Comparison of ENCODE assay signal across 16 cellular contexts in the genomic region with DNA sequence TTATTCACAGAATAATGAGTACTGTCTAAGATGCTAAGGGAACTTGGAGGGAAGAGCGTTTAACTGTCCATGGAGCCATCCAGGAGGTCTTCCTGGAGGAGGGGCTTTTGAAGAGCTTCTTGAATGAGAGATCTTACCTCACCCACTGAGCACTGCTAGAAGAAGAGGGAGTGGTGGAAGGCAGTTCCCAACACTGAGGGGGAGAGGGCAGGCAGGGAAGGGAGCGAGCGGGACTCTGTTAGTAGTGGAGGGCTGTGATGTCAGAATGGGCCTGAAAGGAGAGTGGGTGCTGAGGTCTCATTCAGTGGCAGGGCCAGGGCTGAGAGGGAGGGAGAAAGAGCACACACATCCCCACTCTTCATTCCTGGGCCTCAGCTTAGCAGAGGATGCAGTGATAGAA.
DNase-seq lines count a peak whose midpoint lies in the region; ATAC-seq, FAIRE-seq and TF ChIP-seq lines count a peak whose summit lies in the region.
"Had no signal": no experiment of that assay in that cellular context is flagged by ENCODE, and none has a peak within 500 bp of the region (broad histone marks: within the 10 kb centered on the region; RNA-seq: fewer than 3 reads in every experiment).

No MANE protein-coding gene starts in this region.

- POLR2A ChIA-PET in Caco-2 (lab: Charles Lee) = no interaction called here
- POLR2A ChIA-PET in GM12878 (lab: Charles Lee) = interaction anchor here (1.3 to 5.2 kb wide), 2 partner anchors 11 to 12 kb away, joined by 4 to 27 read pairs; no protein-coding TSS in a partner anchor

- TF ChIP-seq CTCF in CD14-positive monocyte (IDR thresholded peaks at IDR 0.05) (no peak), Caco-2 (IDR thresholded peaks at IDR 0.05; ENCODE audit: insufficient read depth in 1 of 2, low read depth in 1 of 2, low read length in 1 of 2, severe bottlenecking in 1 of 2, unreplicated experiment in 1 of 2) (no peak), GM12878 (IDR thresholded peaks at IDR 0.05 in 2 of 3, conservative IDR thresholded peaks at IDR 0.05 in 1 of 3; ENCODE audit: control insufficient read depth in 2 of 3, extremely low read depth in 1 of 3, insufficient read depth in 1 of 3, low read depth in 3 of 3, low read length in 3 of 3) (no peak), prostate gland (IDR thresholded peaks at IDR 0.05) (no peak)

- intact Hi-C loops in CD14-positive monocyte (cut with micrococcal nuclease) = no loop called here
- intact Hi-C loops in Caco-2 (cut with micrococcal nuclease; ENCODE audit: unreplicated experiment) = loop anchor here (5.0 kb wide), 2 partner anchors 37 to 78 kb away; no protein-coding TSS in a partner anchor
- intact Hi-C loops in GM12878 (cut with micrococcal nuclease; ENCODE audit: unreplicated experiment) = no loop called here
- intact Hi-C loops in prostate gland (cut with DNase I) = no loop called here

- H3K4me1 Mint-ChIP-seq in CD14-positive monocyte (peaks cover 16% of the 10 kb centered on the region), Caco-2 (ENCODE audit: low read depth, unreplicated experiment) (peaks cover 32% of the 10 kb centered on the region)
- peaks cover 39 to 48% of the 10 kb centered on the region in 2 donors for H3K4me1 Mint-ChIP-seq in natural killer cell treated with Interleukin-12 subunit alpha and Interleukin-12 subunit beta and Interleukin-15 and Interleukin-18, amount 100 ng/mL, for 72 hours (ENCODE audit: low read depth in 2 of 2)

- CTCF ChIA-PET in Caco-2 (lab: Charles Lee) = no interaction called here
- CTCF ChIA-PET in GM12878 (lab: Yijun Ruan, JAX) = no interaction called here

- 100% methylated on average over 3 of the region's 3 CpGs for WGBS in GM12878 (ENCODE audit: insufficient coverage, insufficient replicate concordance, low lambda C conversion rate, missing lambda C conversion rate)
- 89% methylated on average over 3 of the region's 3 CpGs for WGBS in prostate gland

- H3K4me2 ChIP-seq in GM12878 (ENCODE audit: control insufficient read depth, insufficient read depth) = no peak overlapping the region

- FAIRE-seq in GM12878 (lab: Jason Lieb, UNC) = no peak

- no peak for TF ChIP-seq POLR2A in GM12878 (IDR thresholded peaks at IDR 0.05; ENCODE audit: low read depth, low read length)
- TF ChIP-seq POLR2A in prostate gland (IDR thresholded peaks at IDR 0.05) = no peak

- H3K9me3 Mint-ChIP-seq in CD14-positive monocyte (no peaks in the 10 kb centered on the region), Caco-2 (ENCODE audit: unreplicated experiment) (no peaks in the 10 kb centered on the region)
- peaks cover 3% of the 10 kb centered on the region for H3K9me3 Mint-ChIP-seq in natural killer cell treated with Interleukin-12 subunit alpha and Interleukin-12 subunit beta and Interleukin-15 and Interleukin-18, amount 100 ng/mL, for 72 hours

- no peaks in the 10 kb centered on the region for H3K9me3 ChIP-seq in Caco-2
- H3K9me3 ChIP-seq in GM12878 (replicated peaks; ENCODE audit: control insufficient read depth, insufficient read depth, low read length) = peaks cover 2% of the 10 kb centered on the region; the same call in 1 of the 3 replicates
- H3K9me3 ChIP-seq in prostate gland = no peaks in the 10 kb centered on the region
- H3K9me3 ChIP-seq: left ventricle myocardium inferior had no signal

- TF ChIP-seq RAD21 in GM12878 (IDR thresholded peaks at IDR 0.05; ENCODE audit: insufficient read depth, low read depth, low read length) = no peak

- SMC1A ChIA-PET in GM12878 (lab: Charles Lee; ENCODE audit: uncharacterized antibody, unreplicated experiment) = interaction anchor here (0.5 to 5.7 kb wide), 2 partner anchors 10 to 109 kb away, joined by 3 to 93 read pairs; no protein-coding TSS in a partner anchor

- H3K27me3 ChIP-seq in Caco-2 (replicated peaks; ENCODE audit: control insufficient read depth, insufficient read depth, low read length) = no peaks in the 10 kb centered on the region
- no peaks in the 10 kb centered on the region for H3K27me3 ChIP-seq in GM12878 (replicated peaks in 1 of 2; ENCODE audit: control insufficient read depth in 2 of 2, insufficient read depth in 2 of 2, low read length in 1 of 2)
- H3K27me3 ChIP-seq in prostate gland (replicated peaks; ENCODE audit: insufficient read depth) = no peaks in the 10 kb centered on the region

- H3K4me3 ChIP-seq in Caco-2 (ENCODE audit: low read depth, low read length) (no peak overlapping the region), GM12878 (no peak overlapping the region), prostate gland (no peak overlapping the region)
- H3K4me3 ChIP-seq: GM23248, left ventricle myocardium inferior had no signal

- ATAC-seq in GM12878 (no peak), HG03108 (IDR thresholded peaks at IDR 0.05; ENCODE audit: unreplicated experiment) (no peak)
- ATAC-seq in natural killer cell treated with Interleukin-12 subunit alpha and Interleukin-12 subunit beta and Interleukin-15 and Interleukin-18, amount 100 ng/mL, for 72 hours = no peak

- in situ Hi-C loops in GM12878 (cut with MboI) = no loop called here

- peaks cover 64% of the 10 kb centered on the region for H3K79me2 ChIP-seq in GM12878 (ENCODE audit: control insufficient read depth, insufficient read depth, low read length)

- H4K20me1 ChIP-seq in GM12878 (ENCODE audit: control insufficient read depth, insufficient read depth) = no peaks in the 10 kb centered on the region

- no peak overlapping the region for H2AFZ ChIP-seq in GM12878 (ENCODE audit: control insufficient read depth, low read depth, low read length)
- H2AFZ ChIP-seq: GM23248 had no signal

- H3K27ac Mint-ChIP-seq in CD14-positive monocyte (peak overlapping the region in 5 of 7 donors; percentile 4 to 52 (median 9)), Caco-2 (ENCODE audit: unreplicated experiment) (peak overlapping the region; percentile 78)
- H3K27ac Mint-ChIP-seq in natural killer cell treated with Interleukin-12 subunit alpha and Interleukin-12 subunit beta and Interleukin-15 and Interleukin-18, amount 100 ng/mL, for 72 hours = peak overlapping the region; percentile 86 to 96

- no peak overlapping the region for H3K9ac ChIP-seq in GM12878 (ENCODE audit: control insufficient read depth, insufficient read depth, low read length)
- H3K9ac ChIP-seq: GM23248 had no signal

- H3K27ac ChIP-seq in GM12878 (ENCODE audit: control insufficient read depth, insufficient read depth) (peak overlapping the region; percentile 61), prostate gland (no peak overlapping the region)
- H3K27ac ChIP-seq: C4-2B, GM23248, left ventricle myocardium inferior had no signal

- TF ChIP-seq EP300 in GM12878 (IDR thresholded peaks at IDR 0.05; ENCODE audit: borderline replicate concordance in 1 of 2, control insufficient read depth in 1 of 2, low read depth in 2 of 2, low read length in 2 of 2) = no peak

- peaks cover 3 to 4% of the 10 kb centered on the region in 2 donors for H3K36me3 Mint-ChIP-seq in CD14-positive monocyte
- peaks cover 46% of the 10 kb centered on the region for H3K36me3 Mint-ChIP-seq in Caco-2 (ENCODE audit: insufficient read depth, unreplicated experiment)
- H3K36me3 Mint-ChIP-seq in natural killer cell treated with Interleukin-12 subunit alpha and Interleukin-12 subunit beta and Interleukin-15 and Interleukin-18, amount 100 ng/mL, for 72 hours = peaks cover 6% of the 10 kb centered on the region

- H3K36me3 ChIP-seq in Caco-2 (ENCODE audit: control insufficient read depth, insufficient read depth, low read length) (no peaks in the 10 kb centered on the region), GM12878 (ENCODE audit: control insufficient read depth in 2 of 2, insufficient read depth in 2 of 2, low read length in 1 of 2) (no peaks in the 10 kb centered on the region), prostate gland (no peaks in the 10 kb centered on the region)
- H3K36me3 ChIP-seq: left ventricle myocardium inferior had no signal

- H3K27me3 Mint-ChIP-seq in CD14-positive monocyte (ENCODE audit: low read depth in 3 of 3) = peaks cover 0 to 2% (median 0%) of the 10 kb centered on the region in 3 donors
- no peaks in the 10 kb centered on the region for H3K27me3 Mint-ChIP-seq in Caco-2 (ENCODE audit: insufficient read depth, unreplicated experiment)
- no peaks in the 10 kb centered on the region for H3K27me3 Mint-ChIP-seq in natural killer cell treated with Interleukin-12 subunit alpha and Interleukin-12 subunit beta and Interleukin-15 and Interleukin-18, amount 100 ng/mL, for 72 hours

- H3K4me1 ChIP-seq in Caco-2 (peaks cover 54% of the 10 kb centered on the region), GM12878 (ENCODE audit: control insufficient read depth, insufficient read depth, low read length) (peaks cover 43% of the 10 kb centered on the region), prostate gland (replicated peaks) (no peaks in the 10 kb centered on the region)

- DNase-seq in CD14-positive monocyte (ENCODE audit: low spot score) (no peak), Caco-2 (no peak), GM12878 (ENCODE audit: low read depth, low spot score) (no peak), SKM-1 treated with dmso at 0.1 percent for 144 hours (lab: John Stamatoyannopoulos, UW; ENCODE audit: unreplicated experiment) (no peak), prostate gland (ENCODE audit: low spot score) (no peak)
- DNase-seq in natural killer cell treated with Interleukin-12 subunit alpha and Interleukin-12 subunit beta and Interleukin-15 and Interleukin-18, amount 100 ng/mL, for 72 hours (ENCODE audit: low spot score) = no peak
- DNase-seq: amniotic stem cell, EL, foreskin fibroblast, GM23248, left ventricle myocardium inferior, NCI-H187, SHP77, substantia nigra had no signal

- no peak overlapping the region for H3K4me3 Mint-ChIP-seq in CD14-positive monocyte
- H3K4me3 Mint-ChIP-seq in Caco-2 (ENCODE audit: unreplicated experiment) = peak overlapping the region; percentile 28
- H3K4me3 Mint-ChIP-seq in natural killer cell treated with Interleukin-12 subunit alpha and Interleukin-12 subunit beta and Interleukin-15 and Interleukin-18, amount 100 ng/mL, for 72 hours = peak overlapping the region; percentile 67

- RAD21 ChIA-PET in GM12878 (lab: Charles Lee; ENCODE audit: unreplicated experiment) = no interaction called here

- BruUV-seq in Caco-2 (replicated peaks; lab: Mats Ljungman, UMichigan) (no TSS peak), GM12878 (replicated peaks; lab: Mats Ljungman, UMichigan) (no TSS peak)

TF ChIP-seq in GM12878, 131 proteins besides CTCF, POLR2A, EP300 and RAD21:
- TF ChIP-seq RUNX3 (IDR thresholded peaks at IDR 0.05; ENCODE audit: low read length) (no peak), EZH2 (IDR thresholded peaks at IDR 0.05; ENCODE audit: borderline replicate concordance, control insufficient read depth, low read depth, low read length) (no peak), CBX5 (IDR thresholded peaks at IDR 0.05; ENCODE audit: low read depth) (0 out of 2 replicates have a peak, but pooled peaks have one; percentile 7), FOS (IDR thresholded peaks at IDR 0.05; ENCODE audit: borderline replicate concordance, extremely low read depth, insufficient read length) (no peak)

Comparison
In these comparisons a context has a peak if more than half of its experiments do, and no peak if none do; other contexts are left out.
1. H3K27ac Mint-ChIP-seq: peak in every context shown above with its lines; median percentile 91 in natural killer cell treated with Interleukin-12 subunit alpha and Interleukin-12 subunit beta and Interleukin-15 and Interleukin-18, amount 100 ng/mL, for 72 hours; 78 in Caco-2; 9 in CD14-positive monocyte.
2. H3K4me3 Mint-ChIP-seq: peak in Caco-2 (single experiment) and natural killer cell treated with Interleukin-12 subunit alpha and Interleukin-12 subunit beta and Interleukin-15 and Interleukin-18, amount 100 ng/mL, for 72 hours (single experiment); none in CD14-positive monocyte (0 of 2).